Comparison of ENCODE assay signal across 11 cellular contexts in genomic region chr4:73707918-73708577, GRCh38. TPM values are rescaled to one million over a fixed set of nuclear protein-coding genes. Genes with fewer than 3 reads are reported as not detected.
DNase-seq lines count a peak whose midpoint lies in the region; ATAC-seq and TF ChIP-seq lines count a peak whose summit lies in the region.
"Had no signal": no experiment of that assay in that cellular context is flagged by ENCODE, and none has a peak within 500 bp of the region (broad histone marks: within the 10 kb centered on the region; RNA-seq: fewer than 3 reads in every experiment).

No MANE protein-coding gene starts in this region.

- ATAC-seq in heart left ventricle = peak in 3 of 4 donors; percentile 57 to 70 (median 64)
- ATAC-seq in HG03442 (IDR thresholded peaks at IDR 0.05; ENCODE audit: unreplicated experiment) = no peak

- H3K36me3 ChIP-seq in heart left ventricle (no peaks in the 10 kb centered on the region), vagina (no peaks in the 10 kb centered on the region)

- no peaks in the 10 kb centered on the region for H3K9me3 Mint-ChIP-seq in activated CD4-positive, alpha-beta T cell treated with anti-CD3 and anti-CD28 coated beads, Interleukin-2, amount 10 ng/mL, durations not matched to agents 24 days and 14 days

- peaks cover 5% of the 10 kb centered on the region for H3K4me1 Mint-ChIP-seq in activated CD4-positive, alpha-beta T cell treated with anti-CD3 and anti-CD28 coated beads, Interleukin-2, amount 10 ng/mL, durations not matched to agents 24 days and 14 days

- 34 to 37% (median 35%) methylated on average over 7 of the region's 7 CpGs for WGBS in heart left ventricle, 4 donors

- H3K27ac ChIP-seq in heart left ventricle = peak overlapping the region in 2 of 12 donors; percentile 55 to 75
- H3K27ac ChIP-seq in vagina = peak overlapping the region; percentile 14
- H3K27ac ChIP-seq: C4-2B, dorsolateral prefrontal cortex, KMS-11 had no signal

- TF ChIP-seq POLR2A in heart left ventricle (IDR thresholded peaks at IDR 0.05) (no peak), vagina (IDR thresholded peaks at IDR 0.05) (no peak)

- H3K4me1 ChIP-seq in heart left ventricle (peaks cover 0 to 53% (median 16%) of the 10 kb centered on the region in 12 donors), vagina (peaks cover 37% of the 10 kb centered on the region)

- no peaks in the 10 kb centered on the region for H3K27me3 ChIP-seq in heart left ventricle
- H3K27me3 ChIP-seq in vagina = no peaks in the 10 kb centered on the region
- H3K27me3 ChIP-seq: dorsolateral prefrontal cortex had no signal

- TF ChIP-seq CTCF in heart left ventricle (IDR thresholded peaks at IDR 0.05) = no peak
- no peak for TF ChIP-seq CTCF in vagina (IDR thresholded peaks at IDR 0.05)

- H3K36me3 Mint-ChIP-seq in activated CD4-positive, alpha-beta T cell treated with anti-CD3 and anti-CD28 coated beads, Interleukin-2, amount 10 ng/mL, durations not matched to agents 24 days and 14 days (ENCODE audit: low read depth) = no peaks in the 10 kb centered on the region

- DNase-seq in activated CD4-positive, alpha-beta T cell treated with anti-CD3 and anti-CD28 coated beads, Interleukin-2, amount 10 ng/mL, durations not matched to agents 24 days and 14 days = peak; percentile 58
- no peak for DNase-seq in activated CD4-positive, alpha-beta T cell treated with anti-CD3 and anti-CD28 coated beads, Interleukin-2, amount 50 U/mL, for 1 hour
- DNase-seq in SKM-1 (lab: John Stamatoyannopoulos, UW; ENCODE audit: unreplicated experiment) = peak; percentile 45
- DNase-seq in heart left ventricle = peak in 4 of 5 donors; percentile 31 to 74 (median 60)
- no peak for DNase-seq in vagina (ENCODE audit: extremely low spot score in 2 of 2)
- DNase-seq in NCI-H446 treated with DMSO at 0.1 percent for 48 hours (lab: John Stamatoyannopoulos, UW) = no peak
- no peak for DNase-seq in NAMALWA (ENCODE audit: low spot score)

- H3K4me3 ChIP-seq in heart left ventricle (no peak overlapping the region), vagina (no peak overlapping the region)
- H3K4me3 ChIP-seq: dorsolateral prefrontal cortex had no signal

- H3K27me3 Mint-ChIP-seq in activated CD4-positive, alpha-beta T cell treated with anti-CD3 and anti-CD28 coated beads, Interleukin-2, amount 10 ng/mL, durations not matched to agents 24 days and 14 days = no peaks in the 10 kb centered on the region

- H3K4me3 Mint-ChIP-seq in activated CD4-positive, alpha-beta T cell treated with anti-CD3 and anti-CD28 coated beads, Interleukin-2, amount 10 ng/mL, durations not matched to agents 24 days and 14 days = no peak overlapping the region

- H3K27ac Mint-ChIP-seq in activated CD4-positive, alpha-beta T cell treated with anti-CD3 and anti-CD28 coated beads, Interleukin-2, amount 10 ng/mL, durations not matched to agents 24 days and 14 days = no peak overlapping the region

- H3K9me3 ChIP-seq in heart left ventricle = no peaks in the 10 kb centered on the region
- H3K9me3 ChIP-seq in vagina = no peaks in the 10 kb centered on the region

- intact Hi-C loops in activated CD4-positive, alpha-beta T cell treated with anti-CD3 and anti-CD28 coated beads, Interleukin-2, amount 10 ng/mL, durations not matched to agents 24 days and 14 days (cut with micrococcal nuclease) = no loop called here
- intact Hi-C loops in heart left ventricle (cut with DNase I) (no loop called here), vagina (cut with DNase I) (no loop called here)

RNA-seq across cellular contexts. Expression of gene CXCL8, which starts 32.3 kb away (rescaled TPM):
- total RNA-seq in activated CD4-positive, alpha-beta T cell treated with anti-CD3 and anti-CD28 coated beads, Interleukin-2, amount 10 ng/mL, durations not matched to agents 24 days and 14 days = 10.8 and 11.8 TPM in 2 replicates
- total RNA-seq in heart left ventricle = 1 to 10 TPM in 3 of 9 donors, under 1 TPM in 3, not detected in 3; 0.15 to 7.5 (median 1.7) TPM
- under 1 TPM; 0.42 to 0.69 TPM for polyA plus RNA-seq in heart left ventricle
- total RNA-seq in vagina = 0.49 TPM

Comparison
In these comparisons a context has a peak if more than half of its experiments do, and no peak if none do; other contexts are left out.
1. DNase-seq: peak in activated CD4-positive, alpha-beta T cell treated with anti-CD3 and anti-CD28 coated beads, Interleukin-2, amount 10 ng/mL, durations not matched to agents 24 days and 14 days (single experiment), SKM-1 (single experiment) and heart left ventricle (4 of 5); none in activated CD4-positive, alpha-beta T cell treated with anti-CD3 and anti-CD28 coated beads, Interleukin-2, amount 50 U/mL, for 1 hour (single experiment), vagina (0 of 2), NCI-H446 treated with DMSO at 0.1 percent for 48 hours (single experiment) and NAMALWA (single experiment).